Comparison of ENCODE assay signal across 8 cellular contexts in the genomic region with DNA sequence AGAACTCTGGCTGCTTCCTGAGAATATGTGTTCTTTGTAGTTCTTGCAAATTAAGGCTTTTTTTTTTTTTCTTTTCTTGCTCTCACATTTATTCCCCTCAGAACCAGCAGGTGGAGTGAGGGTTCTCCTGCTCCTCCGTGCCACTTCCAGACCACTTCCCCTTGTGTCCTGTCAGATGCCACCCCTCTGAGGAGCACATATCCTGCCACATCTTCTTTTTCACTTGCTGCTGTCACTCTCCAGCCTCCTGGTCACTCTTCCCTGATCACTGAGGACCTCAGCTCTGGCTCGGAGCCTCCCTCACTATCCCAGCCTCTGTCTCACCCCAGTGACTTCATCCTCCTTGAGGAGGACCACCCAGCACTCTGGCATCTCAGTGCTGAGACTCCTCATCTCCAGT.
A peak's percentile ranks its signal among the peaks of the same experiment; 100 is the strongest.
DNase-seq lines count a peak whose midpoint lies in the region; ATAC-seq and TF ChIP-seq lines count a peak whose summit lies in the region.

No MANE protein-coding gene starts in this region.

- in situ Hi-C loops in G401 (cut with HindIII; ENCODE audit: low sequenced_read_pairs) (no loop called here), KBM-7 (cut with MboI; ENCODE audit: low pct_unique_long_range_greater_than_20kb, low sequenced_read_pairs) (no loop called here)

- DNase-seq in G401 (ENCODE audit: low spot score) (peak; percentile 3), KBM-7 (peak; percentile 62), adipocyte (ENCODE audit: low read depth) (peak; percentile 52), lower lobe of right lung (no peak), T1000 (lab: John Stamatoyannopoulos, UW) (no peak), OCI-M2 (lab: John Stamatoyannopoulos, UW; ENCODE audit: unreplicated experiment) (no peak)
- DNase-seq in activated naive CD8-positive, alpha-beta T cell treated with anti-CD3 and anti-CD28 coated beads for 36 hours = no peak
- no peak for DNase-seq in activated naive CD4-positive, alpha-beta T cell treated with anti-CD3 and anti-CD28 coated beads, Interleukin-2, amount 50 U/mL, for 72 hours (ENCODE audit: low spot score in 2 of 2)

- no peak overlapping the region for H3K27ac Mint-ChIP-seq in activated naive CD8-positive, alpha-beta T cell treated with anti-CD3 and anti-CD28 coated beads for 36 hours
- no peak overlapping the region for H3K27ac Mint-ChIP-seq in activated naive CD4-positive, alpha-beta T cell treated with anti-CD3 and anti-CD28 coated beads, Interleukin-2, amount 50 U/mL, for 72 hours

- peaks cover 18% of the 10 kb centered on the region for H3K4me1 ChIP-seq in adipocyte (ENCODE audit: control insufficient read depth, insufficient read depth, low read length)
- H3K4me1 ChIP-seq in lower lobe of right lung = no peaks in the 10 kb centered on the region

- H3K27me3 ChIP-seq in adipocyte (replicated peaks; ENCODE audit: control insufficient read depth, insufficient read depth, low read length) = peaks cover 6% of the 10 kb centered on the region
- H3K27me3 ChIP-seq in lower lobe of right lung (ENCODE audit: low read depth) = no peaks in the 10 kb centered on the region

- no peak overlapping the region for H3K9ac ChIP-seq in adipocyte (ENCODE audit: low read length)

- H3K4me3 Mint-ChIP-seq in activated naive CD8-positive, alpha-beta T cell treated with anti-CD3 and anti-CD28 coated beads for 36 hours = no peak overlapping the region

- H3K27ac ChIP-seq in lower lobe of right lung = no peak overlapping the region

- ATAC-seq in lower lobe of right lung = no peak
- ATAC-seq in activated naive CD4-positive, alpha-beta T cell treated with anti-CD3 and anti-CD28 coated beads, Interleukin-2, amount 50 U/mL, for 72 hours = no peak

- H3K36me3 ChIP-seq in adipocyte (ENCODE audit: control insufficient read depth, insufficient read depth, low read length, severe bottlenecking) = no peaks in the 10 kb centered on the region
- H3K36me3 ChIP-seq in lower lobe of right lung = no peaks in the 10 kb centered on the region

- peak; percentile 32 for TF ChIP-seq CTCF in lower lobe of right lung (IDR thresholded peaks at IDR 0.05)

- H3K36me3 Mint-ChIP-seq in activated naive CD8-positive, alpha-beta T cell treated with anti-CD3 and anti-CD28 coated beads for 36 hours = peaks cover 5% of the 10 kb centered on the region
- H3K36me3 Mint-ChIP-seq in activated naive CD4-positive, alpha-beta T cell treated with anti-CD3 and anti-CD28 coated beads, Interleukin-2, amount 50 U/mL, for 72 hours = no peaks in the 10 kb centered on the region

- H3K4me3 ChIP-seq in adipocyte (ENCODE audit: low read length) (no peak overlapping the region), lower lobe of right lung (no peak overlapping the region)

- intact Hi-C loops in lower lobe of right lung (cut with DNase I) = no loop called here

- no peaks in the 10 kb centered on the region for H3K4me1 Mint-ChIP-seq in activated naive CD8-positive, alpha-beta T cell treated with anti-CD3 and anti-CD28 coated beads for 36 hours

- peaks cover 8% of the 10 kb centered on the region for H3K9me3 Mint-ChIP-seq in activated naive CD8-positive, alpha-beta T cell treated with anti-CD3 and anti-CD28 coated beads for 36 hours
- H3K9me3 Mint-ChIP-seq in activated naive CD4-positive, alpha-beta T cell treated with anti-CD3 and anti-CD28 coated beads, Interleukin-2, amount 50 U/mL, for 72 hours = peaks cover 0 to 6% of the 10 kb centered on the region in 2 donors

- H3K9me3 ChIP-seq in adipocyte (ENCODE audit: control insufficient read depth, low read length) = peaks cover 3% of the 10 kb centered on the region
- no peaks in the 10 kb centered on the region for H3K9me3 ChIP-seq in lower lobe of right lung

- H3K27me3 Mint-ChIP-seq in activated naive CD8-positive, alpha-beta T cell treated with anti-CD3 and anti-CD28 coated beads for 36 hours = peaks cover 5% of the 10 kb centered on the region

Comparison
In these comparisons a context has a peak if more than half of its experiments do, and no peak if none do; other contexts are left out.
1. DNase-seq: peak in G401 (single experiment), KBM-7 (single experiment) and adipocyte (single experiment); none in lower lobe of right lung (single experiment), T1000 (single experiment), activated naive CD8-positive, alpha-beta T cell treated with anti-CD3 and anti-CD28 coated beads for 36 hours (single experiment), activated naive CD4-positive, alpha-beta T cell treated with anti-CD3 and anti-CD28 coated beads, Interleukin-2, amount 50 U/mL, for 72 hours (0 of 2) and OCI-M2 (single experiment).